In the genomic region with DNA sequence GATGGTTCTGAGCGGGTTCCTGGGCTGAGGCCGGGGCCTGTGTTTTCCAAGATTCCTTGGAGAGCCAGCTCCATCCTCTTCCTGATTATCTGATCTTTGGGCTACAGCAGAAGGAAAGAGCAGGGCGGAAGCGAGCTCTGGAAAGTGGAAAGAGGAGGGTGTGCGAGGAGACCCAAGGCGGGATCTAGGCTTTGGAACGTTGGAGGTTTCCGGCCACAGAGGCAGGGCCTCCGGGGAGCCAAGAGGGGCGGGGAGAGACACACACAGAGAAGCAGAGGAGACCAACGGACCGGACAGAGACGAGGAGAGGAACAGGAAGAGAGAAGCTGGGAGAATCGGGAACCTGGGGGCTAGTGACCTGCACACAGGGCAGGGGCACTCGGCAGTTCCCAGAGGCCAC, we compare ENCODE assay signal across 8 cellular contexts. TPM values are rescaled to one million over a fixed set of nuclear protein-coding genes. Genes with fewer than 3 reads are reported as not detected.
DNase-seq lines count a peak whose midpoint lies in the region; ATAC-seq lines count a peak whose summit lies in the region.

CLEC11A (plus strand) TSS at position 296 of the 400 bp plus-strand sequence. CDS start 162 bp downstream, outside the sequence.

- no peak within 1 kb of the TSS for H3K27ac Mint-ChIP-seq in CD4-positive, alpha-beta memory T cell

- POLR2A ChIA-PET in CD4-positive, alpha-beta memory T cell (lab: Charles Lee; ENCODE audit: partially characterized antibody) = no interaction called here

- CTCF ChIA-PET in CD4-positive, alpha-beta memory T cell (lab: Charles Lee; ENCODE audit: partially characterized antibody) = no interaction called here

- peaks cover 0 to 9% (median 2%) of the 10 kb centered on the region in 8 donors for H3K9me3 Mint-ChIP-seq in CD4-positive, alpha-beta memory T cell

- no peak for DNase-seq in CD4-positive, alpha-beta memory T cell
- no peak for DNase-seq in NT2/D1 (ENCODE audit: low read depth, low spot score)
- DNase-seq in SW480 (ENCODE audit: low spot score) = no peak
- DNase-seq in stimulated activated naive CD4-positive, alpha-beta T cell treated with Interleukin-2 at 50 U/mL for 16 hours (lab: John Stamatoyannopoulos, UW) = no peak

- H3K27ac ChIP-seq in CD4-positive, alpha-beta memory T cell (ENCODE audit: low read depth, low read length) = no peak within 1 kb of the TSS
- H3K27ac ChIP-seq in ectodermal cell (ENCODE audit: insufficient read depth, low read depth, low read length, poor library complexity, severe bottlenecking) (no peak within 1 kb of the TSS), muscle layer of colon (ENCODE audit: low read depth, low read length) (peak within 1 kb of the TSS; percentile 16)

- ATAC-seq in GM19455 (IDR thresholded peaks at IDR 0.05; ENCODE audit: unreplicated experiment) (no peak), HG03342 (IDR thresholded peaks at IDR 0.05; ENCODE audit: unreplicated experiment) (no peak)

- H3K9ac ChIP-seq in NT2/D1 (ENCODE audit: insufficient read length, low read depth) (peak within 1 kb of the TSS; percentile 82), muscle layer of colon (ENCODE audit: low read length) (peak within 1 kb of the TSS; percentile 27)

- peaks cover 42 to 50% of the 10 kb centered on the region in 2 donors for H3K27me3 Mint-ChIP-seq in CD4-positive, alpha-beta memory T cell

- 48 to 55% methylated on average over 15 of the region's 15 CpGs for WGBS in ectodermal cell, 2 experiments

- no peaks in the 10 kb centered on the region for H3K9me3 ChIP-seq in CD4-positive, alpha-beta memory T cell (ENCODE audit: control insufficient read depth in 1 of 2, low read length in 2 of 2)
- H3K9me3 ChIP-seq in NT2/D1 (ENCODE audit: insufficient read depth, low read length) = no peaks in the 10 kb centered on the region
- no peaks in the 10 kb centered on the region for H3K9me3 ChIP-seq in ectodermal cell (ENCODE audit: control insufficient read depth, low read length)
- H3K9me3 ChIP-seq in muscle layer of colon (ENCODE audit: low read length) = no peaks in the 10 kb centered on the region

- no peak within 1 kb of the TSS for H3K4me3 ChIP-seq in CD4-positive, alpha-beta memory T cell (ENCODE audit: low read length in 2 of 2)
- H3K4me3 ChIP-seq in NT2/D1 (ENCODE audit: insufficient read length, low read depth) (peak within 1 kb of the TSS; percentile 54), ectodermal cell (ENCODE audit: insufficient read depth, low read depth, low read length) (peak within 1 kb of the TSS; percentile 43), muscle layer of colon (ENCODE audit: low read depth in 1 of 2, low read length in 2 of 2) (peak within 1 kb of the TSS; percentile 47 to 54)

- intact Hi-C loops in CD4-positive, alpha-beta memory T cell (cut with micrococcal nuclease) = no loop called here

- peaks cover 11% of the 10 kb centered on the region for H3K4me1 ChIP-seq in CD4-positive, alpha-beta memory T cell (ENCODE audit: insufficient read depth, low read length)
- peaks cover 21% of the 10 kb centered on the region for H3K4me1 ChIP-seq in NT2/D1 (ENCODE audit: insufficient read depth, insufficient read length)
- H3K4me1 ChIP-seq in ectodermal cell (ENCODE audit: control insufficient read depth, insufficient read depth, low read length) = peaks cover 18% of the 10 kb centered on the region
- peaks cover 11% of the 10 kb centered on the region for H3K4me1 ChIP-seq in muscle layer of colon (ENCODE audit: insufficient read depth, low read length)

- H3K4me1 Mint-ChIP-seq in CD4-positive, alpha-beta memory T cell = peaks cover 5 to 40% (median 18%) of the 10 kb centered on the region in 4 donors

- H3K27me3 ChIP-seq in CD4-positive, alpha-beta memory T cell (ENCODE audit: insufficient read depth, low read length) = peaks cover 9% of the 10 kb centered on the region
- peaks cover 23% of the 10 kb centered on the region for H3K27me3 ChIP-seq in NT2/D1 (ENCODE audit: insufficient read depth, insufficient read length)
- peaks cover 18% of the 10 kb centered on the region for H3K27me3 ChIP-seq in ectodermal cell (ENCODE audit: control insufficient read depth, insufficient read depth, low read length, poor library complexity, severe bottlenecking)
- peaks cover 2 to 38% of the 10 kb centered on the region in 2 donors for H3K27me3 ChIP-seq in muscle layer of colon (ENCODE audit: control insufficient read depth in 1 of 2, insufficient read depth in 2 of 2, low read length in 2 of 2)

- no peaks in the 10 kb centered on the region for H3K36me3 ChIP-seq in CD4-positive, alpha-beta memory T cell (ENCODE audit: insufficient read depth, low read length)
- peaks cover 10% of the 10 kb centered on the region for H3K36me3 ChIP-seq in NT2/D1 (ENCODE audit: insufficient read depth, insufficient read length, low read length)
- H3K36me3 ChIP-seq in ectodermal cell (ENCODE audit: control insufficient read depth, insufficient read depth, low read length) = no peaks in the 10 kb centered on the region
- no peaks in the 10 kb centered on the region for H3K36me3 ChIP-seq in muscle layer of colon (ENCODE audit: insufficient read depth, low read length)

- H3K4me3 Mint-ChIP-seq in CD4-positive, alpha-beta memory T cell = peak within 1 kb of the TSS in 7 of 8 donors; percentile 41 to 81 (median 60)

- peaks cover 3% of the 10 kb centered on the region in 2 donors for H3K36me3 Mint-ChIP-seq in CD4-positive, alpha-beta memory T cell

RNA-seq across cellular contexts. Expression of gene CLEC11A, which starts in this region (rescaled TPM):
- total RNA-seq in CD4-positive, alpha-beta memory T cell = 1 to 10 TPM in 1 of 2 experiments, under 1 TPM in 1; 0.78 to 1.2 TPM
- under 1 TPM; 0.47 to 0.57 TPM for polyA plus RNA-seq in CD4-positive, alpha-beta memory T cell
- 3.7 TPM for polyA plus RNA-seq in ectodermal cell (2013, experiment 1 of 4)
- polyA plus RNA-seq in ectodermal cell (2013, experiment 2 of 4) = 2.6 TPM
- 3.7 TPM for polyA plus RNA-seq in ectodermal cell (2013, experiment 3 of 4)
- 3.4 TPM for polyA plus RNA-seq in ectodermal cell (2013, experiment 4 of 4)

Comparison
In these comparisons a context has a peak if more than half of its experiments do, and no peak if none do; other contexts are left out.
1. H3K4me3 ChIP-seq: peak in NT2/D1 (single experiment), ectodermal cell (single experiment) and muscle layer of colon (2 of 2); none in CD4-positive, alpha-beta memory T cell (0 of 2).